In the genomic region with DNA sequence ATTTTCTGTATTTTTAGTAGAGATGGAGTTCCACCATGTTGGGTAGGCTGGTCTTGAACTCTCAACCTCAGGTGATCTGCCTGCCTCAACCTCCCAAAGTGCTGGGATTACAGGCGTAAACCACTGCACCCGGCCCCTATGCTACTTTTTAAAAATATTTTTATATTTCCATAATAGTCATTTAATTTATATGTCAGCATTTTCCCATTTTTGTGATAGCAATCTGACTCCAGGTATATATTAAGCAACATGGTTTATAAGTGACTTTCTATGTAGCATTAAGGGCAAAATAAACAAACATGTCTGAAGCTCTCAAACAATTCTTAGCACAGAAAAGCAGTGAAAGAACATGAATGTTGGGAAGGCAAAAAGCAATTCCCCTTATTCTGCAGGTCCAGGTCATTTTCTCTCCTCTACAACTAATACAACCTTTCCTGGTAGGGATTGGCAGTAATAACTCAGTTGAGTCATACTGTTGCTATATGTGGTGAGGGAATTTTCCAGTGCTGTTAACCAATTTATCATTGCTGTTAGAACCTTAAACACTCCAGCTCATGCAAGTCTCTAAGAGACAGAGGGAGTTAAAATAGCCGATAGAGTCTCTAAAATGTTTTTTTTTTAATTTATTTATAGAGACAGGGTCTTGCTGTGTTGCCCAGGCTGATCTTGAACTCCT, we compare ENCODE assay signal across 10 cellular contexts. TPM values are rescaled to one million over a fixed set of nuclear protein-coding genes. Genes with fewer than 3 reads are reported as not detected.
DNase-seq lines count a peak whose midpoint lies in the region; ATAC-seq and TF ChIP-seq lines count a peak whose summit lies in the region.
"Had no signal": no experiment of that assay in that cellular context is flagged by ENCODE, and none has a peak within 500 bp of the region (broad histone marks: within the 10 kb centered on the region; RNA-seq: fewer than 3 reads in every experiment).

No MANE protein-coding gene starts in this region.

- intact Hi-C loops in heart left ventricle (cut with DNase I) (no loop called here), Right ventricle myocardium superior (cut with DNase I) (no loop called here), activated B cell treated with CpG ODN at 0.5 μM for 24 hours (cut with micrococcal nuclease) (loop anchor here (5.0 kb wide), 1 partner anchor 363 kb away; the partner anchor contains the start of gene PDS5A)

- WGBS in heart left ventricle, 4 donors: 80 to 90% (median 86%) methylated on average over 3 of the region's 3 CpGs

- peak in 3 of 4 donors; percentile 57 to 84 (median 65) for ATAC-seq in heart left ventricle
- no peak for ATAC-seq in Right ventricle myocardium superior (ENCODE audit: poor library complexity)
- ATAC-seq in activated B cell treated with CpG ODN at 0.5 μM for 24 hours (ENCODE audit: low read depth): no peak
- ATAC-seq in GM19328 (IDR thresholded peaks at IDR 0.05; ENCODE audit: unreplicated experiment): no peak

- DNase-seq in heart left ventricle: no peak
- no peak for DNase-seq in Right ventricle myocardium superior
- DNase-seq in activated B cell treated with CpG ODN at 0.5 μM for 24 hours: no peak
- peak; percentile 65 for DNase-seq in glomerular visceral epithelial cell (ENCODE audit: extremely low spot score)
- no peak for DNase-seq in NCI-H1105 (lab: John Stamatoyannopoulos, UW)
- DNase-seq in cerebellar cortex (ENCODE audit: low spot score): no peak
- no peak for DNase-seq in NCI-H2227 (lab: John Stamatoyannopoulos, UW; ENCODE audit: unreplicated experiment)
- DNase-seq: activated T-cell treated with anti-CD3 and anti-CD28 coated beads, Interleukin-2, amount 50 U/mL, for 24 hours; MV-4-11 had no signal

- POLR2A ChIA-PET in activated B cell treated with CpG ODN at 0.5 μM for 24 hours (lab: Charles Lee): interaction anchor here (0.5 to 9.8 kb wide), 7 partner anchors 11 to 539 kb away, joined by 3 to 137 read pairs (median 5); partner anchors contain the start of genes SMIM14 and UGDH

- H3K36me3 Mint-ChIP-seq in activated B cell treated with CpG ODN at 0.5 μM for 24 hours (ENCODE audit: low read depth): peaks cover 19% of the 10 kb centered on the region

- TF ChIP-seq CTCF in heart left ventricle (IDR thresholded peaks at IDR 0.05) (no peak), activated B cell treated with CpG ODN at 0.5 μM for 24 hours (IDR thresholded peaks at IDR 0.05) (no peak)

- peak overlapping the region; percentile 42 for H3K4me3 Mint-ChIP-seq in activated B cell treated with CpG ODN at 0.5 μM for 24 hours
- H3K4me3 Mint-ChIP-seq: activated T-cell treated with anti-CD3 and anti-CD28 coated beads, Interleukin-2, amount 50 U/mL, for 24 hours had no signal

- no peaks in the 10 kb centered on the region for H3K9me3 Mint-ChIP-seq in activated B cell treated with CpG ODN at 0.5 μM for 24 hours
- H3K9me3 Mint-ChIP-seq: activated T-cell treated with anti-CD3 and anti-CD28 coated beads, Interleukin-2, amount 50 U/mL, for 24 hours had no signal

- H3K9me3 ChIP-seq in heart left ventricle: no peaks in the 10 kb centered on the region

- peak overlapping the region in 1 of 12 donors; percentile 21 for H3K27ac ChIP-seq in heart left ventricle

- H3K36me3 ChIP-seq in heart left ventricle: peaks cover 0 to 21% (median 2%) of the 10 kb centered on the region in 9 donors

- no peaks in the 10 kb centered on the region for H3K27me3 Mint-ChIP-seq in activated B cell treated with CpG ODN at 0.5 μM for 24 hours
- H3K27me3 Mint-ChIP-seq: activated T-cell treated with anti-CD3 and anti-CD28 coated beads, Interleukin-2, amount 50 U/mL, for 24 hours had no signal

- no peak overlapping the region for H3K4me3 ChIP-seq in heart left ventricle

- no peak for TF ChIP-seq POLR2A in heart left ventricle (IDR thresholded peaks at IDR 0.05)

- peak overlapping the region; percentile 60 for H3K27ac Mint-ChIP-seq in activated B cell treated with CpG ODN at 0.5 μM for 24 hours
- H3K27ac Mint-ChIP-seq: activated T-cell treated with anti-CD3 and anti-CD28 coated beads, Interleukin-2, amount 50 U/mL, for 24 hours had no signal

- CTCF ChIA-PET in activated B cell treated with CpG ODN at 0.5 μM for 24 hours (lab: Charles Lee): no interaction called here

- no peaks in the 10 kb centered on the region for H3K27me3 ChIP-seq in heart left ventricle

- peaks cover 0 to 31% (median 2%) of the 10 kb centered on the region in 12 donors for H3K4me1 ChIP-seq in heart left ventricle

- peaks cover 74% of the 10 kb centered on the region for H3K4me1 Mint-ChIP-seq in activated B cell treated with CpG ODN at 0.5 μM for 24 hours

RNA-seq across cellular contexts. Expression of gene SMIM14, which starts 24.0 kb away (rescaled TPM):
- total RNA-seq in heart left ventricle (10 to 100 TPM in 8 of 9 donors, 1 to 10 TPM in 1; 7.1 to 24.8 (median 11.9) TPM), Right ventricle myocardium superior (11.3 TPM), activated B cell treated with CpG ODN at 0.5 μM for 24 hours (83.1 and 86.5 TPM in 2 replicates)
- polyA plus RNA-seq in heart left ventricle: 1 to 10 TPM; 3.0 to 6.4 TPM

Comparison
In these comparisons a context has a peak if more than half of its experiments do, and no peak if none do; other contexts are left out.
1. ATAC-seq: peak in heart left ventricle (3 of 4); none in Right ventricle myocardium superior (single experiment), activated B cell treated with CpG ODN at 0.5 μM for 24 hours (single experiment) and GM19328 (single experiment).